Comparison of ENCODE assay signal across 10 cellular contexts in genomic region chr10:124032982-124033886, GRCh38.
DNase-seq lines count a peak whose midpoint lies in the region; ATAC-seq and TF ChIP-seq lines count a peak whose summit lies in the region.
"Had no signal": no experiment of that assay in that cellular context is flagged by ENCODE, and none has a peak within 500 bp of the region (broad histone marks: within the 10 kb centered on the region; RNA-seq: fewer than 3 reads in every experiment).

No MANE protein-coding gene starts in this region.

- no peak for ATAC-seq in HG03378 (IDR thresholded peaks at IDR 0.05; ENCODE audit: unreplicated experiment)
- no peak for ATAC-seq in HG03095 (IDR thresholded peaks at IDR 0.05; ENCODE audit: unreplicated experiment)

- DNase-seq in EL, result peak; percentile 67
- DNase-seq in RPMI7951 (ENCODE audit: low read depth), result peak; percentile 92
- DNase-seq in fibroblast of mammary gland (ENCODE audit: low read depth), result peak; percentile 83
- DNase-seq in renal cortical epithelial cell (ENCODE audit: low read depth), result peak; percentile 9
- no peak for DNase-seq in stimulated activated CD8-positive, alpha-beta memory T cell treated with anti-CD3 and anti-CD28 coated beads, Interleukin-4, amount 100 ng/mL, for 48 hours
- DNase-seq in NCI-H345 (lab: John Stamatoyannopoulos, UW), result no peak
- DNase-seq: central memory CD4-positive, alpha-beta T cell; NCI-H1436 treated with DMSO at 0.1 percent for 48 hours had no signal

- TF ChIP-seq CTCF in fibroblast of mammary gland (conservative IDR thresholded peaks at IDR 0.05; ENCODE audit: control insufficient read depth, insufficient read depth, low read depth, low read length), result no peak

- H3K4me3 ChIP-seq in fibroblast of mammary gland (ENCODE audit: control insufficient read depth, low read depth, low read length), result no peak overlapping the region

Comparison
In these comparisons a context has a peak if more than half of its experiments do, and no peak if none do; other contexts are left out.
1. DNase-seq: peak in EL (single experiment), RPMI7951 (single experiment), fibroblast of mammary gland (single experiment) and renal cortical epithelial cell (single experiment); none in stimulated activated CD8-positive, alpha-beta memory T cell treated with anti-CD3 and anti-CD28 coated beads, Interleukin-4, amount 100 ng/mL, for 48 hours (single experiment) and NCI-H345 (single experiment).